In genomic region chr18:47595816-47596501, GRCh38 we compare ENCODE assay signal across 8 cellular contexts.
DNase-seq lines count a peak whose midpoint lies in the region; ATAC-seq and TF ChIP-seq lines count a peak whose summit lies in the region.

No MANE protein-coding gene starts in this region.

- CTCF ChIA-PET in activated CD4-positive, alpha-beta memory T cell treated with anti-CD3 and anti-CD28 coated beads for 36 hours (lab: Charles Lee): interaction anchor here (2.8 kb wide), 1 partner anchor 153 kb away, joined by 12 read pairs; no protein-coding TSS in a partner anchor
- CTCF ChIA-PET in activated CD4-positive, alpha-beta memory T cell treated with anti-CD3 and anti-CD28 coated beads, Interleukin-2, amount 10 ng/mL, durations not matched to agents 7 days and 5 days (lab: Charles Lee): interaction anchor here (1.4 kb wide), 1 partner anchor 153 kb away, joined by 6 read pairs; no protein-coding TSS in a partner anchor

- H3K9me3 Mint-ChIP-seq in activated CD4-positive, alpha-beta memory T cell treated with anti-CD3 and anti-CD28 coated beads for 36 hours: no peaks in the 10 kb centered on the region
- no peaks in the 10 kb centered on the region for H3K9me3 Mint-ChIP-seq in activated CD4-positive, alpha-beta memory T cell treated with anti-CD3 and anti-CD28 coated beads, Interleukin-2, amount 10 ng/mL, durations not matched to agents 7 days and 5 days

- peak; percentile 55 for TF ChIP-seq CTCF in colonic mucosa (IDR thresholded peaks at IDR 0.05)

- H3K4me3 ChIP-seq in colonic mucosa: no peak overlapping the region

- peak; percentile 26 for DNase-seq in activated CD4-positive, alpha-beta memory T cell treated with anti-CD3 and anti-CD28 coated beads for 36 hours
- no peak for DNase-seq in activated CD4-positive, alpha-beta memory T cell treated with anti-CD3 and anti-CD28 coated beads, Interleukin-2, amount 10 ng/mL, durations not matched to agents 7 days and 5 days
- DNase-seq in NCI-H1105 treated with DMSO at 0.1 percent for 48 hours (lab: John Stamatoyannopoulos, UW): peak; percentile 45
- peak; percentile 61 for DNase-seq in colonic mucosa
- peak; percentile 4 to 10 for DNase-seq in stimulated activated CD4-positive, alpha-beta T cell treated with anti-CD3 and anti-CD28 coated beads, Interleukin-4, amount 100 ng/mL, for 48 hours (ENCODE audit: low read depth in 2 of 2)

- H3K9me3 ChIP-seq in colonic mucosa: no peaks in the 10 kb centered on the region

- no peaks in the 10 kb centered on the region for H3K27me3 ChIP-seq in colonic mucosa

- POLR2A ChIA-PET in activated CD4-positive, alpha-beta memory T cell treated with anti-CD3 and anti-CD28 coated beads for 36 hours (lab: Charles Lee): no interaction called here
- POLR2A ChIA-PET in activated CD4-positive, alpha-beta memory T cell treated with anti-CD3 and anti-CD28 coated beads, Interleukin-2, amount 10 ng/mL, durations not matched to agents 7 days and 5 days (lab: Charles Lee): no interaction called here

- no peak overlapping the region for H3K4me3 Mint-ChIP-seq in activated CD4-positive, alpha-beta memory T cell treated with anti-CD3 and anti-CD28 coated beads for 36 hours
- no peak overlapping the region for H3K4me3 Mint-ChIP-seq in activated CD4-positive, alpha-beta memory T cell treated with anti-CD3 and anti-CD28 coated beads, Interleukin-2, amount 10 ng/mL, durations not matched to agents 7 days and 5 days

- intact Hi-C loops in activated CD4-positive, alpha-beta memory T cell treated with anti-CD3 and anti-CD28 coated beads for 36 hours (cut with micrococcal nuclease): loop anchor here (1.0 kb wide), 2 partner anchors 153 to 158 kb away; no protein-coding TSS in a partner anchor
- intact Hi-C loops in colonic mucosa (cut with DNase I): loop anchor here (1.0 to 10.0 kb wide), 3 partner anchors 153 to 381 kb away; no protein-coding TSS in a partner anchor

- H3K4me1 Mint-ChIP-seq in activated CD4-positive, alpha-beta memory T cell treated with anti-CD3 and anti-CD28 coated beads for 36 hours (ENCODE audit: low read depth): no peaks in the 10 kb centered on the region
- H3K4me1 Mint-ChIP-seq in activated CD4-positive, alpha-beta memory T cell treated with anti-CD3 and anti-CD28 coated beads, Interleukin-2, amount 10 ng/mL, durations not matched to agents 7 days and 5 days: peaks cover 6% of the 10 kb centered on the region

- no peak overlapping the region for H3K27ac ChIP-seq in colonic mucosa

- no peaks in the 10 kb centered on the region for H3K36me3 ChIP-seq in colonic mucosa

- no peak overlapping the region for H3K9ac ChIP-seq in colonic mucosa (ENCODE audit: low read depth in 2 of 2, low read length in 2 of 2)

- no peak overlapping the region for H3K27ac Mint-ChIP-seq in activated CD4-positive, alpha-beta memory T cell treated with anti-CD3 and anti-CD28 coated beads for 36 hours
- H3K27ac Mint-ChIP-seq in activated CD4-positive, alpha-beta memory T cell treated with anti-CD3 and anti-CD28 coated beads, Interleukin-2, amount 10 ng/mL, durations not matched to agents 7 days and 5 days: no peak overlapping the region

- ATAC-seq in HG02840 (IDR thresholded peaks at IDR 0.05; ENCODE audit: low FRiP score, unreplicated experiment): no peak
- ATAC-seq in HG02970 (IDR thresholded peaks at IDR 0.05; ENCODE audit: low FRiP score, unreplicated experiment): no peak
- no peak for ATAC-seq in HG03025 (IDR thresholded peaks at IDR 0.05; ENCODE audit: low FRiP score, unreplicated experiment)

- H3K27me3 Mint-ChIP-seq in activated CD4-positive, alpha-beta memory T cell treated with anti-CD3 and anti-CD28 coated beads for 36 hours: peaks cover 8% of the 10 kb centered on the region
- peaks cover 22% of the 10 kb centered on the region for H3K27me3 Mint-ChIP-seq in activated CD4-positive, alpha-beta memory T cell treated with anti-CD3 and anti-CD28 coated beads, Interleukin-2, amount 10 ng/mL, durations not matched to agents 7 days and 5 days

- no peaks in the 10 kb centered on the region for H3K36me3 Mint-ChIP-seq in activated CD4-positive, alpha-beta memory T cell treated with anti-CD3 and anti-CD28 coated beads for 36 hours
- H3K36me3 Mint-ChIP-seq in activated CD4-positive, alpha-beta memory T cell treated with anti-CD3 and anti-CD28 coated beads, Interleukin-2, amount 10 ng/mL, durations not matched to agents 7 days and 5 days (ENCODE audit: low read depth): no peaks in the 10 kb centered on the region

- H3K4me1 ChIP-seq in colonic mucosa: no peaks in the 10 kb centered on the region
